Comparison of ENCODE assay signal across 8 cellular contexts in genomic region chr18:35458677-35459441, GRCh38. TPM values are rescaled to one million over a fixed set of nuclear protein-coding genes. Genes with fewer than 3 reads are reported as not detected.
DNase-seq lines count a peak whose midpoint lies in the region; ATAC-seq and TF ChIP-seq lines count a peak whose summit lies in the region.

No MANE protein-coding gene starts in this region.

- no peaks in the 10 kb centered on the region for H3K36me3 Mint-ChIP-seq in endodermal cell (ENCODE audit: low read depth)

- peak overlapping the region; percentile 76 for H3K27ac Mint-ChIP-seq in endodermal cell

- H3K27me3 ChIP-seq in HUES64 (ENCODE audit: insufficient read depth, low read length) (no peaks in the 10 kb centered on the region), endodermal cell (ENCODE audit: control insufficient read depth, insufficient read depth, low read length, poor library complexity, severe bottlenecking) (no peaks in the 10 kb centered on the region), dorsolateral prefrontal cortex (no peaks in the 10 kb centered on the region)

- ATAC-seq in GM18858 (IDR thresholded peaks at IDR 0.05; ENCODE audit: unreplicated experiment) (peak; percentile 54), mucosa of descending colon (peak; percentile 79), GM18520 (IDR thresholded peaks at IDR 0.05; ENCODE audit: unreplicated experiment) (no peak)

- 80% methylated on average over 4 of the region's 4 CpGs for WGBS in HUES64
- WGBS in endodermal cell (ENCODE audit: insufficient coverage in 1 of 2, insufficient read length in 1 of 2), 2 experiments: 82 to 90% methylated on average over 4 of the region's 4 CpGs

- H3K36me3 ChIP-seq in HUES64 (ENCODE audit: insufficient read depth, low read length) (no peaks in the 10 kb centered on the region), endodermal cell (ENCODE audit: control insufficient read depth, insufficient read depth, low read length) (no peaks in the 10 kb centered on the region), mucosa of descending colon (ENCODE audit: low read depth) (no peaks in the 10 kb centered on the region)

- peak; percentile 88 for DNase-seq in endodermal cell
- DNase-seq in mucosa of descending colon: peak; percentile 38 to 63 (median 55)
- no peak for DNase-seq in G401 (ENCODE audit: low spot score)
- DNase-seq in dorsolateral prefrontal cortex: no peak
- DNase-seq in D341Med (ENCODE audit: low spot score): no peak

- H3K27me3 Mint-ChIP-seq in endodermal cell (ENCODE audit: insufficient read depth): no peaks in the 10 kb centered on the region

- H3K9me3 ChIP-seq in HUES64 (ENCODE audit: insufficient read depth, low read depth, low read length): no peaks in the 10 kb centered on the region
- H3K9me3 ChIP-seq in endodermal cell (ENCODE audit: control insufficient read depth, low read length): no peaks in the 10 kb centered on the region
- H3K9me3 ChIP-seq in mucosa of descending colon: no peaks in the 10 kb centered on the region

- 0 out of 2 replicates have a peak overlapping the region, but pooled peaks have one; percentile 5 for H3K9ac ChIP-seq in HUES64 (ENCODE audit: low read depth, low read length)
- no peak overlapping the region for H3K9ac ChIP-seq in endodermal cell (ENCODE audit: extremely low read depth, low read length, poor library complexity, severe bottlenecking)

- H3K27ac ChIP-seq in HUES64 (ENCODE audit: low read depth, low read length): peak overlapping the region; percentile 18; the same call in 1 of the 2 replicates
- no peak overlapping the region for H3K27ac ChIP-seq in endodermal cell (ENCODE audit: low read depth, low read length)
- no peak overlapping the region for H3K27ac ChIP-seq in dorsolateral prefrontal cortex

- intact Hi-C loops in mucosa of descending colon (cut with DNase I, micrococcal nuclease) (no loop called here), dorsolateral prefrontal cortex (cut with DNase I) (no loop called here)

- H3K4me1 Mint-ChIP-seq in endodermal cell: peaks cover 17% of the 10 kb centered on the region

- no peak overlapping the region for H3K4me3 Mint-ChIP-seq in endodermal cell

- TF ChIP-seq CTCF in endodermal cell (conservative IDR thresholded peaks at IDR 0.05) (no peak), mucosa of descending colon (IDR thresholded peaks at IDR 0.05) (no peak), dorsolateral prefrontal cortex (IDR thresholded peaks at IDR 0.05 in 54 of 56, conservative IDR thresholded peaks at IDR 0.05 in 2 of 56; ENCODE audit: low read depth in 1 of 56, partially characterized antibody in 56 of 56) (no peak)

- H3K4me1 ChIP-seq in HUES64 (ENCODE audit: insufficient read depth, low read length) (peaks cover 17% of the 10 kb centered on the region), endodermal cell (ENCODE audit: control insufficient read depth, insufficient read depth, low read length) (peaks cover 9% of the 10 kb centered on the region), mucosa of descending colon (ENCODE audit: low read depth) (peaks cover 10% of the 10 kb centered on the region)

- H3K4me3 ChIP-seq in HUES64 (ENCODE audit: low read length) (no peak overlapping the region), endodermal cell (ENCODE audit: low read length) (no peak overlapping the region), mucosa of descending colon (no peak overlapping the region), dorsolateral prefrontal cortex (no peak overlapping the region)

- no peaks in the 10 kb centered on the region for H3K9me3 Mint-ChIP-seq in endodermal cell

- in situ Hi-C loops in G401 (cut with HindIII; ENCODE audit: low sequenced_read_pairs): no loop called here

RNA-seq across cellular contexts. Expression of gene INO80C, which starts 38.9 kb away (rescaled TPM):
- 32.1 TPM for polyA plus RNA-seq in HUES64 (2013, experiment 1 of 2)
- 32.1 TPM for polyA plus RNA-seq in HUES64 (2013, experiment 2 of 2)
- total RNA-seq in endodermal cell (10 to 100 TPM; 31.1 to 31.9 TPM), mucosa of descending colon (10 to 100 TPM; 28.0 to 46.7 (median 32.2) TPM), dorsolateral prefrontal cortex (10 to 100 TPM; 13.8 to 40.5 (median 27.1) TPM)
- polyA plus RNA-seq in endodermal cell (2013, experiment 1 of 2): 32.4 TPM
- polyA plus RNA-seq in endodermal cell (2013, experiment 2 of 2): 27.4 TPM
- total RNA-seq in G401 (2014; rRNA removed; shearing (Covaris generic)): 21.5 and 61.9 TPM in 2 replicates

Comparison
In these comparisons a context has a peak if more than half of its experiments do, and no peak if none do; other contexts are left out.
1. DNase-seq: peak in endodermal cell (single experiment) and mucosa of descending colon (3 of 3); none in G401 (single experiment), dorsolateral prefrontal cortex (0 of 10) and D341Med (single experiment).